1 cellular context compared by ENCODE assay signal in the genomic region with DNA sequence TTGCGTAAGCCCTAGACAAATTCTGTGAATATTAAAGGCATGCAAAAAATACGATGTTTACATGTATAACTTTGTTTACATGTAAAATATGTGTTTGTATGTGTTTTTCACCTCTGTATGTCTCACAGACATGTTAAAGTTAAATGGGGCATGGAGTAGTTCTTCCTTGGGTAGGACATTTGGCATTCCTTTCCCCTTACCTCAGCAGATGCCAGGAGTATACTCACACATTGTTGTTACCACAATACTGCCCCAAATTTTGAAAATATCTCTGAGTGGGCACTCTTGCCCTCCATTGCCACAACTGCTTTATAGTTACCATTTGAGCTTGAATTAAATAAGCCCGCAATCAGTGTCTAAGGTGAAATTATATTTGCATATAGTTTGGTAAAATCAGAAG.
TF ChIP-seq lines count a peak whose summit lies in the region.

No MANE protein-coding gene starts in this region.

TF ChIP-seq in GM12878, 131 proteins besides CTCF, POLR2A, EP300 and RAD21 (continued from another document):
- TF ChIP-seq SUPT20H (IDR thresholded peaks at IDR 0.05; ENCODE audit: borderline replicate concordance, control insufficient read depth, low read depth, low read length) (no peak), NBN (IDR thresholded peaks at IDR 0.05) (no peak), CHD1 (IDR thresholded peaks at IDR 0.05; ENCODE audit: low read depth, low read length) (no peak), ATF7 (IDR thresholded peaks at IDR 0.05; ENCODE audit: low read depth) (no peak)
